Comparison of ENCODE assay signal across 4 cellular contexts in the genomic region with DNA sequence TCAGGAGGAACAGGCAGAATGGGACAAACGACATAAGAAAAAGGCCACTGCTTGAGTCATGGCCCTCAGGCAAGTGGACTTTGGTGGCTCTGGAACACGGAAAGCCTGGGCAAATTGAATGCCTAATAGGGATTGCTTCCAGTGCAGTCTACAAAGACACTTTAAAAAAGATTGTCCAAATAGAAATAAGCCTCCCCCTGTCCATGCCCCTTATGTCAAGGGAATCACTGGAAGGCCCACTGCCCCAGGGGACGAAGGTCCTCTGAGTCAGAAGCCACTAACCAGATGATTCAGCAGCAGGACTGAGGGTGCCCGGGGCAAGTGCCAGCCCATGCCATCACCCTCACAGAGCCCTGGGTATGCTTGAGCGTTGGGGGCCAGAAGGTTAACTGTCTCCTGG. TPM values are rescaled to one million over a fixed set of nuclear protein-coding genes. Genes with fewer than 3 reads are reported as not detected.
"Had no signal": no experiment of that assay in that cellular context is flagged by ENCODE, and none has a peak within 500 bp of the region (broad histone marks: within the 10 kb centered on the region; RNA-seq: fewer than 3 reads in every experiment).

No MANE protein-coding gene starts in this region.

RNA-seq across cellular contexts. Expression of gene SRD5A2, which starts 51.5 kb away (rescaled TPM):
- total RNA-seq: MCF 10A, Right ventricle myocardium superior, SJSA1 had no signal
- polyA plus RNA-seq: SK-N-SH had no signal
